1 cellular context compared by ENCODE assay signal in genomic region chr2:207311316-207312005, GRCh38.
TF ChIP-seq lines count a peak whose summit lies in the region.

No MANE protein-coding gene starts in this region.

TF ChIP-seq in HCT116, 20 proteins besides CTCF, POLR2A, EP300 and RAD21 (continued from another document):
- peak; percentile 47 for TF ChIP-seq SP1 (IDR thresholded peaks at IDR 0.05; ENCODE audit: low read depth)
- TF ChIP-seq REST (IDR thresholded peaks at IDR 0.05; ENCODE audit: low read depth), result no peak
- TF ChIP-seq, protein P1, sequence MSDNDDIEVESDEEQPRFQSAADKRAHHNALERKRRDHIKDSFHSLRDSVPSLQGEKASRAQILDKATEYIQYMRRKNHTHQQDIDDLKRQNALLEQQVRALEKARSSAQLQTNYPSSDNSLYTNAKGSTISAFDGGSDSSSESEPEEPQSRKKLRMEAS (IDR thresholded peaks at IDR 0.05), result peak; percentile 37
- TF ChIP-seq ZBTB33 (IDR thresholded peaks at IDR 0.05; ENCODE audit: extremely low read depth, insufficient replicate concordance, low read length), result no peak
- TF ChIP-seq POLR2AphosphoS5 (IDR thresholded peaks at IDR 0.05; ENCODE audit: low read depth, low read length), result peak; percentile 17; the same call in 1 of the 2 replicates
- no peak for TF ChIP-seq EZH2phosphoT487 (IDR thresholded peaks at IDR 0.05; ENCODE audit: borderline replicate concordance)
- TF ChIP-seq JUND (IDR thresholded peaks at IDR 0.05), result peak; percentile 49
- TF ChIP-seq ATF3 (IDR thresholded peaks at IDR 0.05), result no peak
- no peak for TF ChIP-seq EZH2 (IDR thresholded peaks at IDR 0.05)
- TF ChIP-seq ZFX (IDR thresholded peaks at IDR 0.05), result no peak
